Comparison of ENCODE assay signal across 7 cellular contexts in genomic region chr2:54008439-54008838, GRCh38.
"Had no signal": no experiment of that assay in that cellular context is flagged by ENCODE, and none has a peak within 500 bp of the region (broad histone marks: within the 10 kb centered on the region; RNA-seq: fewer than 3 reads in every experiment).

No MANE protein-coding gene starts in this region.

- DNase-seq: H9, HCEC 1CT, IMR-90 had no signal

- H3K27ac Mint-ChIP-seq: GM23338 had no signal

- FAIRE-seq: H1, H54, K562 had no signal

- ATAC-seq: GM23338 had no signal

- H3K9me3 Mint-ChIP-seq: GM23338, H9 had no signal

- H3K4me1 Mint-ChIP-seq: GM23338, H9 had no signal

- H3K4me3 Mint-ChIP-seq: GM23338, H9 had no signal
